ENCODE assay signal across 27 cellular contexts in genomic region chr17:57968456-57968855, GRCh38. TPM values are rescaled to one million over a fixed set of nuclear protein-coding genes. Genes with fewer than 3 reads are reported as not detected.
"Had no signal": no experiment of that assay in that cellular context is flagged by ENCODE, and none has a peak within 500 bp of the region (broad histone marks: within the 10 kb centered on the region; RNA-seq: fewer than 3 reads in every experiment).

No MANE protein-coding gene starts in this region.

- H3K9me3 ChIP-seq: gastrocnemius medialis, left ventricle myocardium inferior, mucosa of descending colon, right atrium auricular region, spleen, testis, transverse colon had no signal

- H3K4me1 ChIP-seq: testis, transverse colon had no signal

- H3K27ac Mint-ChIP-seq: activated CD4-positive, alpha-beta memory T cell treated with anti-CD3 and anti-CD28 coated beads for 36 hours; activated CD4-positive, alpha-beta T cell treated with anti-CD3 and anti-CD28 coated beads, Interleukin-2, amount 10 ng/mL, durations not matched to agents 24 days and 14 days; activated CD8-positive, alpha-beta memory T cell treated with anti-CD3 and anti-CD28 coated beads, Interleukin-2, amount 10 ng/mL, durations not matched to agents 7 days and 5 days; activated naive CD8-positive, alpha-beta T cell; activated T-cell treated with anti-CD3 and anti-CD28 coated beads, Interleukin-2, amount 50 U/mL, for 72 hours; nephron progenitor cell had no signal

- H3K4me3 Mint-ChIP-seq: activated CD4-positive, alpha-beta memory T cell treated with anti-CD3 and anti-CD28 coated beads for 36 hours; activated CD4-positive, alpha-beta T cell treated with anti-CD3 and anti-CD28 coated beads, Interleukin-2, amount 10 ng/mL, durations not matched to agents 24 days and 14 days; activated CD8-positive, alpha-beta memory T cell treated with anti-CD3 and anti-CD28 coated beads, Interleukin-2, amount 10 ng/mL, durations not matched to agents 7 days and 5 days; activated naive CD8-positive, alpha-beta T cell; activated T-cell treated with anti-CD3 and anti-CD28 coated beads, Interleukin-2, amount 50 U/mL, for 72 hours; central memory CD8-positive, alpha-beta T cell; nephron progenitor cell had no signal

- DNase-seq: activated CD4-positive, alpha-beta memory T cell treated with anti-CD3 and anti-CD28 coated beads for 36 hours; activated CD4-positive, alpha-beta T cell treated with anti-CD3 and anti-CD28 coated beads, Interleukin-2, amount 10 ng/mL, durations not matched to agents 24 days and 14 days; activated CD8-positive, alpha-beta memory T cell treated with anti-CD3 and anti-CD28 coated beads, Interleukin-2, amount 10 ng/mL, durations not matched to agents 7 days and 5 days; activated effector memory CD4-positive, alpha-beta T cell treated with Interleukin-2 at 50 U/mL for 16 hours; activated naive CD4-positive, alpha-beta T cell treated with Interleukin-2 at 50 U/mL for 16 hours; activated T-cell treated with anti-CD3 and anti-CD28 coated beads for 4 hours; activated T-cell treated with anti-CD3 and anti-CD28 coated beads, Interleukin-2, amount 50 U/mL, for 72 hours; anterior cingulate cortex; dermis blood vessel endothelial cell; effector CD8-positive, alpha-beta T cell; gastrocnemius medialis; glutamatergic neuron; left ventricle myocardium inferior; mucosa of descending colon; nephron progenitor cell; spleen; stimulated activated naive CD8-positive, alpha-beta T cell treated with anti-CD3 and anti-CD28 coated beads, Interleukin-15, Interleukin-2, amounts not matched to agents 100 U/mL and 50 U/mL, for 24 hours; SW 1271; T-helper 2 cell; testis; transverse colon had no signal

- FAIRE-seq: bronchial epithelial cell, islet of Langerhans, urothelium cell line had no signal

- H3K4me3 ChIP-seq: gastrocnemius medialis, left ventricle myocardium inferior, mucosa of descending colon, right atrium auricular region, spleen, testis, transverse colon had no signal

- H3K27me3 ChIP-seq: gastrocnemius medialis, right atrium auricular region, testis, transverse colon had no signal

- H3K36me3 ChIP-seq: right atrium auricular region had no signal

- H3K27me3 Mint-ChIP-seq: activated CD4-positive, alpha-beta memory T cell treated with anti-CD3 and anti-CD28 coated beads for 36 hours; activated naive CD8-positive, alpha-beta T cell had no signal

- H3K4me1 Mint-ChIP-seq: activated CD4-positive, alpha-beta T cell treated with anti-CD3 and anti-CD28 coated beads, Interleukin-2, amount 10 ng/mL, durations not matched to agents 24 days and 14 days; activated CD8-positive, alpha-beta memory T cell treated with anti-CD3 and anti-CD28 coated beads, Interleukin-2, amount 10 ng/mL, durations not matched to agents 7 days and 5 days; central memory CD8-positive, alpha-beta T cell had no signal

- H3K27ac ChIP-seq: left ventricle myocardium inferior, right atrium auricular region, spleen, testis, transverse colon had no signal

- ATAC-seq: activated CD8-positive, alpha-beta memory T cell treated with anti-CD3 and anti-CD28 coated beads, Interleukin-2, amount 10 ng/mL, durations not matched to agents 7 days and 5 days; activated T-cell treated with anti-CD3 and anti-CD28 coated beads, Interleukin-2, amount 50 U/mL, for 72 hours; mucosa of descending colon; stimulated activated naive CD8-positive, alpha-beta T cell treated with anti-CD3 and anti-CD28 coated beads, Interleukin-15, Interleukin-2, amounts not matched to agents 100 U/mL and 50 U/mL, for 24 hours had no signal

- H3K36me3 Mint-ChIP-seq: activated naive CD8-positive, alpha-beta T cell had no signal

- H3K9me3 Mint-ChIP-seq: activated CD4-positive, alpha-beta memory T cell treated with anti-CD3 and anti-CD28 coated beads for 36 hours; activated CD4-positive, alpha-beta T cell treated with anti-CD3 and anti-CD28 coated beads, Interleukin-2, amount 10 ng/mL, durations not matched to agents 24 days and 14 days; activated T-cell treated with anti-CD3 and anti-CD28 coated beads, Interleukin-2, amount 50 U/mL, for 72 hours; central memory CD8-positive, alpha-beta T cell; nephron progenitor cell had no signal

RNA-seq across cellular contexts. Expression of gene CUEDC1, which starts 13.2 kb away (rescaled TPM):
- total RNA-seq: activated CD8-positive, alpha-beta memory T cell treated with anti-CD3 and anti-CD28 coated beads, Interleukin-2, amount 10 ng/mL, durations not matched to agents 7 days and 5 days had no signal
